In the genomic region with DNA sequence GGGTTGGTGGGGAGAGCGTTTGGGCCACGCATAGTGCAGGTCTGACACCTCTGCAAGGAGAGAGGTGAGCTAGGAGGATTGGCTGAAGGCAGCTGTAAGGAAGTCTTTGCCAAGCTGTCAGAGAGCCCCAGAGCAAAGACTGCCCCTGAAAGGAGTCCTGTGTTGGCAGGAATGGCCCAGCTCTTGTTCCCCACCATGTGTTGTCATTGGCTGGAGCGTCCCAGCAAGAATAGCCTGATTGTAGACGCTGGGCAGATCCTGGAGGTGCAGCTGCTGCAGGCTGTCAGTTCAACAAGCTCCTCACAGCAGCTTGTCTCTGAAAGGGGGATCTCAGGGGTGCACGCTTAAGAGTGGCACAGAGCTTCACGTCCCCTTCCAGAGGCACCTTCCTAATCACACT, we compare ENCODE assay signal across 14 cellular contexts.
DNase-seq lines count a peak whose midpoint lies in the region; ATAC-seq and TF ChIP-seq lines count a peak whose summit lies in the region.
"Had no signal": no experiment of that assay in that cellular context is flagged by ENCODE, and none has a peak within 500 bp of the region (broad histone marks: within the 10 kb centered on the region; RNA-seq: fewer than 3 reads in every experiment).

No MANE protein-coding gene starts in this region.

- no peaks in the 10 kb centered on the region for H3K36me3 Mint-ChIP-seq in activated naive CD8-positive, alpha-beta T cell treated with anti-CD3 and anti-CD28 coated beads for 36 hours
- no peaks in the 10 kb centered on the region for H3K36me3 Mint-ChIP-seq in Calu3 (ENCODE audit: insufficient read depth, unreplicated experiment)
- H3K36me3 Mint-ChIP-seq: CD14-positive monocyte; CD8-positive, alpha-beta T cell had no signal

- H3K27ac ChIP-seq in SJCRH30: peak overlapping the region; percentile 67
- no peak overlapping the region for H3K27ac ChIP-seq in psoas muscle
- H3K27ac ChIP-seq: A549 had no signal

- H3K9me3 ChIP-seq in SJCRH30 (replicated peaks) (no peaks in the 10 kb centered on the region), psoas muscle (no peaks in the 10 kb centered on the region)
- H3K9me3 ChIP-seq: A549 had no signal

- no peak for TF ChIP-seq CTCF in psoas muscle (IDR thresholded peaks at IDR 0.05)
- no peak for TF ChIP-seq CTCF in Calu3 (IDR thresholded peaks at IDR 0.05; ENCODE audit: unreplicated experiment)

- no peaks in the 10 kb centered on the region for H3K9me3 Mint-ChIP-seq in activated naive CD8-positive, alpha-beta T cell treated with anti-CD3 and anti-CD28 coated beads for 36 hours
- H3K9me3 Mint-ChIP-seq in Calu3 (ENCODE audit: low read depth, unreplicated experiment): peaks cover 9% of the 10 kb centered on the region
- H3K9me3 Mint-ChIP-seq: CD8-positive, alpha-beta T cell; H9 had no signal

- H3K4me1 ChIP-seq in SJCRH30: peaks cover 16% of the 10 kb centered on the region
- H3K4me1 ChIP-seq in psoas muscle: peaks cover 37% of the 10 kb centered on the region
- H3K4me1 ChIP-seq: A549 had no signal

- H3K4me3 ChIP-seq in SJCRH30 (no peak overlapping the region), psoas muscle (no peak overlapping the region)
- H3K4me3 ChIP-seq: A549 had no signal

- intact Hi-C loops in psoas muscle (cut with DNase I) (no loop called here), Calu3 (cut with micrococcal nuclease; ENCODE audit: unreplicated experiment) (no loop called here)

- H3K27me3 ChIP-seq in SJCRH30: no peaks in the 10 kb centered on the region
- H3K27me3 ChIP-seq in psoas muscle (ENCODE audit: insufficient read depth in 3 of 3, low read length in 2 of 3): no peaks in the 10 kb centered on the region

- no TSS peak for BruUV-seq in Calu3 (replicated peaks; lab: Mats Ljungman, UMichigan)

- CTCF ChIA-PET in Calu3 (lab: Charles Lee): no interaction called here

- H3K27me3 Mint-ChIP-seq in activated naive CD8-positive, alpha-beta T cell treated with anti-CD3 and anti-CD28 coated beads for 36 hours: peaks cover 19% of the 10 kb centered on the region
- no peaks in the 10 kb centered on the region for H3K27me3 Mint-ChIP-seq in Calu3 (ENCODE audit: unreplicated experiment)

- ATAC-seq in psoas muscle: peak; percentile 36 to 50 (median 44)
- ATAC-seq: A549; CD8-positive, alpha-beta T cell had no signal

- WGBS in psoas muscle, 3 donors: 34 to 77% (median 56%) methylated on average over 6 of the region's 6 CpGs

- DNase-seq in SJCRH30: peak; percentile 86 to 93
- peak; percentile 3 for DNase-seq in midbrain (lab: John Stamatoyannopoulos, UW)
- DNase-seq in psoas muscle: no peak
- no peak for DNase-seq in NOMO-1 treated with dmso at 0.1 percent for 144 hours (lab: John Stamatoyannopoulos, UW; ENCODE audit: unreplicated experiment)
- DNase-seq in activated naive CD8-positive, alpha-beta T cell treated with anti-CD3 and anti-CD28 coated beads for 36 hours: no peak
- DNase-seq in Calu3: no peak
- DNase-seq: CD8-positive, alpha-beta T cell; COR-L47; DND-41; GDM1; GOT3; H9 had no signal

- no peaks in the 10 kb centered on the region for H3K4me1 Mint-ChIP-seq in activated naive CD8-positive, alpha-beta T cell treated with anti-CD3 and anti-CD28 coated beads for 36 hours
- no peaks in the 10 kb centered on the region for H3K4me1 Mint-ChIP-seq in Calu3 (ENCODE audit: low read depth, unreplicated experiment)

- H3K4me3 Mint-ChIP-seq in activated naive CD8-positive, alpha-beta T cell treated with anti-CD3 and anti-CD28 coated beads for 36 hours: no peak overlapping the region
- no peak overlapping the region for H3K4me3 Mint-ChIP-seq in Calu3 (ENCODE audit: low read depth, unreplicated experiment)
- H3K4me3 Mint-ChIP-seq: CD14-positive monocyte; CD8-positive, alpha-beta T cell; H9 had no signal

- no peak overlapping the region for H3K27ac Mint-ChIP-seq in activated naive CD8-positive, alpha-beta T cell treated with anti-CD3 and anti-CD28 coated beads for 36 hours
- H3K27ac Mint-ChIP-seq in Calu3 (ENCODE audit: unreplicated experiment): no peak overlapping the region
- H3K27ac Mint-ChIP-seq: CD14-positive monocyte; CD8-positive, alpha-beta T cell; H9 had no signal

- H3K36me3 ChIP-seq in SJCRH30 (no peaks in the 10 kb centered on the region), psoas muscle (ENCODE audit: insufficient read depth in 1 of 2, low read depth in 1 of 2) (peaks cover 0 to 5% of the 10 kb centered on the region in 2 donors)

Comparison
In these comparisons a context has a peak if more than half of its experiments do, and no peak if none do; other contexts are left out.
1. DNase-seq: peak in SJCRH30 (2 of 2) and midbrain (single experiment); none in psoas muscle (0 of 2), NOMO-1 treated with dmso at 0.1 percent for 144 hours (single experiment), activated naive CD8-positive, alpha-beta T cell treated with anti-CD3 and anti-CD28 coated beads for 36 hours (single experiment) and Calu3 (single experiment).